In the genomic region with DNA sequence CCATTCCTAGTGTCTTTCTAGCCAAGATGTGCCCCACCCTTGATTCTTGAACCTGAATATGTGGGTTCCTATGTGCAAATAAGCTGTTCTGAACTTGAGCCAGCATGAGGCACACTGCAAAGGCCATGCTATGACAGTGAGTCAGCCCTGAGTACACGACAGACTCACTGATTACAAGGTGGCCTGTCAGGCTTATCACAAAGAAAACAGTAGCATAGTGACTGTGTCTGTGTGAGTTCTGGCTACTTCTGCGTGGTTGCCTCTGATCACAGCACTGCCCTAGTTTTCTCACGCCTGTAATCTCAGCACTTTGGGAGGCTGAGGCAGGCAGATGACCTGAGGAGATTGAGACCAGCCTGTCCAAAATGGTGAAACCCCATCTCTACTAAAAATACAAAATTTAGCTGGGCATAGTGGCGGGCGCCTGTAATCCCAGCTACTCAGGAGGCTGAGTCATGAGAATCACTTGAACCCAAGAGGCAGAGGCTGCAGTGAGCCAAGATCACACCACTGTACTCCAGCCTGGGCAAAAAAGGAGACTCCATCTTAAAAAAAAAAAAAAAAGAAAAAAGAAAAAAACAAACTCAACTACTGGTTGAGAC, we compare ENCODE assay signal across 10 cellular contexts. TPM values are rescaled to one million over a fixed set of nuclear protein-coding genes. Genes with fewer than 3 reads are reported as not detected.
A peak's percentile ranks its signal among the peaks of the same experiment; 100 is the strongest.
DNase-seq lines count a peak whose midpoint lies in the region; ATAC-seq and TF ChIP-seq lines count a peak whose summit lies in the region.
"Not testable (repeated sequence)": the region's sequence is repeated elsewhere in the genome, so short reads cannot be mapped to it uniquely, and the experiment has no call there.
"Had no signal": no experiment of that assay in that cellular context is flagged by ENCODE, and none has a peak within 500 bp of the region (broad histone marks: within the 10 kb centered on the region; RNA-seq: fewer than 3 reads in every experiment).

No MANE protein-coding gene starts in this region.

- not testable (repeated sequence) for H4K20me1 ChIP-seq in PC-9 (ENCODE audit: insufficient read depth)

- H3K4me1 ChIP-seq in BE2C, left lung: not testable (repeated sequence)
- H3K4me1 ChIP-seq in PC-9 (replicated peaks; ENCODE audit: insufficient read depth) (peaks cover 17% of the 10 kb centered on the region), cardiac muscle cell (ENCODE audit: low read depth) (peaks cover 32% of the 10 kb centered on the region), skeletal muscle satellite cell (ENCODE audit: control insufficient read depth, insufficient read depth, low read length) (peaks cover 39% of the 10 kb centered on the region)

- not testable (repeated sequence) for H3K4me3 ChIP-seq in BE2C (ENCODE audit: low read depth, low read length); PC-9; choroid plexus epithelial cell (ENCODE audit: low read depth, low read length); cardiac muscle cell; left lung; skeletal muscle satellite cell (ENCODE audit: low read length)

- not testable (repeated sequence) for ATAC-seq in activated CD8-positive, alpha-beta T cell treated with anti-CD3 and anti-CD28 coated beads for 36 hours
- peak; percentile 95 for ATAC-seq in left lung

- H3K36me3 ChIP-seq in BE2C; PC-9 (ENCODE audit: low read depth); cardiac muscle cell; left lung; skeletal muscle satellite cell (ENCODE audit: insufficient read depth, low read length): not testable (repeated sequence)

- H3K79me2 ChIP-seq in PC-9 (ENCODE audit: low read depth) = not testable (repeated sequence)

- not testable (repeated sequence) for TF ChIP-seq CTCF in BE2C (IDR thresholded peaks at IDR 0.05; ENCODE audit: low read depth, low read length); PC-9 (conservative IDR thresholded peaks at IDR 0.05); activated CD8-positive, alpha-beta T cell treated with anti-CD3 and anti-CD28 coated beads for 36 hours (IDR thresholded peaks at IDR 0.05); choroid plexus epithelial cell (conservative IDR thresholded peaks at IDR 0.05; ENCODE audit: low read depth, low read length); cardiac muscle cell (IDR thresholded peaks at IDR 0.05; ENCODE audit: low read depth, low read length); left lung (IDR thresholded peaks at IDR 0.05)

- H3K4me2 ChIP-seq in PC-9 = peak overlapping the region; percentile 39; the same call in 1 of the 2 replicates
- not testable (repeated sequence) for H3K4me2 ChIP-seq in skeletal muscle satellite cell (ENCODE audit: low read length)

- H3K9me3 Mint-ChIP-seq in activated CD8-positive, alpha-beta T cell treated with anti-CD3 and anti-CD28 coated beads for 36 hours = not testable (repeated sequence)

- H3K9me2 ChIP-seq in PC-9 (ENCODE audit: insufficient read depth) = not testable (repeated sequence)

- H2AFZ ChIP-seq in PC-9 = peak overlapping the region; percentile 39; the same call in 1 of the 2 replicates

- H3K36me3 Mint-ChIP-seq in activated CD8-positive, alpha-beta T cell treated with anti-CD3 and anti-CD28 coated beads for 36 hours (ENCODE audit: low read depth) = not testable (repeated sequence)

- H3K27ac Mint-ChIP-seq in activated CD8-positive, alpha-beta T cell treated with anti-CD3 and anti-CD28 coated beads for 36 hours = not testable (repeated sequence)

- peak overlapping the region; percentile 31 for H3K9ac ChIP-seq in skeletal muscle satellite cell (ENCODE audit: low read depth, low read length)

- intact Hi-C loops in PC-9 (cut with micrococcal nuclease; ENCODE audit: unreplicated experiment) = loop anchor here (1.0 to 5.0 kb wide), 3 partner anchors 26 to 85 kb away; no protein-coding TSS in a partner anchor
- intact Hi-C loops in activated CD8-positive, alpha-beta T cell treated with anti-CD3 and anti-CD28 coated beads for 36 hours (cut with micrococcal nuclease); left lung (cut with DNase I): not testable (repeated sequence)

- H3F3A ChIP-seq in PC-9 (ENCODE audit: insufficient read depth, low read depth) = not testable (repeated sequence)

- H3K4me1 Mint-ChIP-seq in activated CD8-positive, alpha-beta T cell treated with anti-CD3 and anti-CD28 coated beads for 36 hours (ENCODE audit: low read depth) = peaks cover 15% of the 10 kb centered on the region

- H3K27me3 Mint-ChIP-seq in activated CD8-positive, alpha-beta T cell treated with anti-CD3 and anti-CD28 coated beads for 36 hours = not testable (repeated sequence)

- H3K27ac ChIP-seq in PC-9 (peak overlapping the region; percentile 81), cardiac muscle cell (peak overlapping the region; percentile 87)
- not testable (repeated sequence) for H3K27ac ChIP-seq in left lung

- POLR2A ChIA-PET in PC-9 (lab: Charles Lee; ENCODE audit: unreplicated experiment); activated CD8-positive, alpha-beta T cell treated with anti-CD3 and anti-CD28 coated beads for 36 hours (lab: Charles Lee): not testable (repeated sequence)

- H3K27me3 ChIP-seq in BE2C; PC-9 (ENCODE audit: insufficient read depth, low read depth); cardiac muscle cell; left lung; skeletal muscle satellite cell (ENCODE audit: control insufficient read depth, insufficient read depth, low read length): not testable (repeated sequence)

- peak; percentile 12 for DNase-seq in BE2C
- peak; percentile 81 for DNase-seq in HS-27A (ENCODE audit: low read depth)
- DNase-seq in PC-9 = peak; percentile 62 to 95
- DNase-seq in activated CD8-positive, alpha-beta T cell treated with anti-CD3 and anti-CD28 coated beads for 36 hours = peak; percentile 5
- peak; percentile 58 for DNase-seq in choroid plexus epithelial cell (ENCODE audit: low read depth)
- DNase-seq in cardiac muscle cell (ENCODE audit: low read depth in 1 of 2, low spot score in 1 of 2) = peak; percentile 85 to 87
- not testable (repeated sequence) for DNase-seq in left lung

- H3K9me3 ChIP-seq in BE2C; PC-9 (ENCODE audit: insufficient read depth, low read depth); cardiac muscle cell (ENCODE audit: low read depth); left lung; skeletal muscle satellite cell (replicated peaks; ENCODE audit: low read length): not testable (repeated sequence)

- CTCF ChIA-PET in PC-9 (lab: Charles Lee) = interaction anchor here (0.6 kb wide), 1 partner anchor 51 kb away, joined by 6 read pairs; no protein-coding TSS in a partner anchor
- CTCF ChIA-PET in activated CD8-positive, alpha-beta T cell treated with anti-CD3 and anti-CD28 coated beads for 36 hours (lab: Charles Lee) = not testable (repeated sequence)

- not testable (repeated sequence) for BruUV-seq in PC-9 (replicated peaks; lab: Mats Ljungman, UMichigan)

- not testable (repeated sequence) for H3K4me3 Mint-ChIP-seq in activated CD8-positive, alpha-beta T cell treated with anti-CD3 and anti-CD28 coated beads for 36 hours

RNA-seq across cellular contexts. Expression of a gene that starts 18.8 kb away (rescaled TPM):
- polyA plus RNA-seq in BE2C (2012; ENCODE audit: insufficient read depth, insufficient read length, low read depth) = not detected
- not detected in 2 replicates for total RNA-seq in PC-9 (2021)
- not detected for total RNA-seq in activated CD8-positive, alpha-beta T cell treated with anti-CD3 and anti-CD28 coated beads for 36 hours
- 0.12 and 0.32 TPM in 2 replicates for total RNA-seq in cardiac muscle cell
- polyA plus RNA-seq in cardiac muscle cell = 0.02 and 0.06 TPM in 2 replicates
- under 1 TPM in 1 of 2 donors, not detected in 1; 0.08 TPM for total RNA-seq in left lung
- not detected in 2 replicates for total RNA-seq in skeletal muscle satellite cell (2012; rRNA removed)
- total RNA-seq: activated T-helper 1 cell treated with anti-CD3 and anti-CD28 coated beads, Interleukin-12 subunit alpha, Interleukin-12 subunit beta, Interleukin-2, Interleukin-4 antibody, amounts not matched to agents 30 ng/mL and 10 ng/mL and 1 ng/mL, durations not matched to agents 14 hours and 24 hours and 36 hours had no signal
- polyA plus RNA-seq: AG04450 had no signal

RNA-seq across cellular contexts. Expression of a gene that starts 57.1 kb away (rescaled TPM):
- not detected for polyA plus RNA-seq in BE2C (2012; ENCODE audit: insufficient read depth, insufficient read length, low read depth)
- not detected in 2 replicates for total RNA-seq in PC-9 (2021)
- total RNA-seq in activated CD8-positive, alpha-beta T cell treated with anti-CD3 and anti-CD28 coated beads for 36 hours = not detected
- not detected in 2 replicates for total RNA-seq in cardiac muscle cell
- polyA plus RNA-seq in cardiac muscle cell = 0.57 and 1.4 TPM in 2 replicates
- total RNA-seq in left lung = 1 to 10 TPM; 3.9 to 8.5 TPM
- total RNA-seq in skeletal muscle satellite cell (2012; rRNA removed) = not detected in 2 replicates
- polyA plus RNA-seq: AG04450 had no signal
